ENCODE assay signal across 1 cellular context in the genomic region with DNA sequence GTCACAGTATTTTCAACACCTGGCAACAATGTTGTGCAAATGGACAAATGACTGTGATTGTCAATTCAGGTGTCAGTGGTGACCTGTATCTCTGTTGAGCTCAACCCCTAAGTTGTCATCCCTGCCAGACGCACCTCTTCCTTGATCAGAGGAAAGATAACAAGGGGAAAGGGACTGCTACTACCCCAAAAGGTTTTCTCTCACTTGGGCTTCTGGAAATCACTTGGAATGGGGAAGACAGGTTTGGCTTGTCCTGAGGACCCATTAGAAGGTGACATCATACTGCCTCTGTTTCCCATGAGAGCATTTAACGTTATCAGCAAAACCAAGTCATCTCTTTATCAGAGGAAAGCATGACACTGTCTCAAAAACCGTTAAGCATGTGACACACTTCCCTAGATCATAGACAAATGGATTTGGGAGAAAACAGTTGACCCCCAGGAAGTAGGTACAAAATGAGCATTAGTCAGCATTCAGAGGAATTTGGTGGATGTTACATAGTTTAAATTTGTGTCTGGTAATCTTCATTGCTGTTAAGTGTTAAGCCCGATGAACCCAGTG.
TF ChIP-seq lines count a peak whose summit lies in the region.

No MANE protein-coding gene starts in this region.

TF ChIP-seq in GM23338, 12 proteins besides CTCF, POLR2A, EP300 and RAD21 (continued from another document):
- TF ChIP-seq ETS1 (IDR thresholded peaks at IDR 0.05) (no peak), ZNF114 (CRISPR knock-in tag; IDR thresholded peaks at IDR 0.05) (no peak), STAT1 (IDR thresholded peaks at IDR 0.05; ENCODE audit: unreplicated experiment) (no peak), EZH2phosphoT487 (IDR thresholded peaks at IDR 0.05; ENCODE audit: unreplicated experiment) (no peak), CREB1 (CRISPR knock-in tag; IDR thresholded peaks at IDR 0.05; ENCODE audit: low read depth) (no peak), POLR2AphosphoS5 (IDR thresholded peaks at IDR 0.05; ENCODE audit: low read depth) (no peak), EZH2 (IDR thresholded peaks at IDR 0.05; ENCODE audit: low read depth, unreplicated experiment) (no peak), ZNF331 (CRISPR knock-in tag; IDR thresholded peaks at IDR 0.05; ENCODE audit: low read depth) (no peak)
- TF ChIP-seq, protein P1, sequence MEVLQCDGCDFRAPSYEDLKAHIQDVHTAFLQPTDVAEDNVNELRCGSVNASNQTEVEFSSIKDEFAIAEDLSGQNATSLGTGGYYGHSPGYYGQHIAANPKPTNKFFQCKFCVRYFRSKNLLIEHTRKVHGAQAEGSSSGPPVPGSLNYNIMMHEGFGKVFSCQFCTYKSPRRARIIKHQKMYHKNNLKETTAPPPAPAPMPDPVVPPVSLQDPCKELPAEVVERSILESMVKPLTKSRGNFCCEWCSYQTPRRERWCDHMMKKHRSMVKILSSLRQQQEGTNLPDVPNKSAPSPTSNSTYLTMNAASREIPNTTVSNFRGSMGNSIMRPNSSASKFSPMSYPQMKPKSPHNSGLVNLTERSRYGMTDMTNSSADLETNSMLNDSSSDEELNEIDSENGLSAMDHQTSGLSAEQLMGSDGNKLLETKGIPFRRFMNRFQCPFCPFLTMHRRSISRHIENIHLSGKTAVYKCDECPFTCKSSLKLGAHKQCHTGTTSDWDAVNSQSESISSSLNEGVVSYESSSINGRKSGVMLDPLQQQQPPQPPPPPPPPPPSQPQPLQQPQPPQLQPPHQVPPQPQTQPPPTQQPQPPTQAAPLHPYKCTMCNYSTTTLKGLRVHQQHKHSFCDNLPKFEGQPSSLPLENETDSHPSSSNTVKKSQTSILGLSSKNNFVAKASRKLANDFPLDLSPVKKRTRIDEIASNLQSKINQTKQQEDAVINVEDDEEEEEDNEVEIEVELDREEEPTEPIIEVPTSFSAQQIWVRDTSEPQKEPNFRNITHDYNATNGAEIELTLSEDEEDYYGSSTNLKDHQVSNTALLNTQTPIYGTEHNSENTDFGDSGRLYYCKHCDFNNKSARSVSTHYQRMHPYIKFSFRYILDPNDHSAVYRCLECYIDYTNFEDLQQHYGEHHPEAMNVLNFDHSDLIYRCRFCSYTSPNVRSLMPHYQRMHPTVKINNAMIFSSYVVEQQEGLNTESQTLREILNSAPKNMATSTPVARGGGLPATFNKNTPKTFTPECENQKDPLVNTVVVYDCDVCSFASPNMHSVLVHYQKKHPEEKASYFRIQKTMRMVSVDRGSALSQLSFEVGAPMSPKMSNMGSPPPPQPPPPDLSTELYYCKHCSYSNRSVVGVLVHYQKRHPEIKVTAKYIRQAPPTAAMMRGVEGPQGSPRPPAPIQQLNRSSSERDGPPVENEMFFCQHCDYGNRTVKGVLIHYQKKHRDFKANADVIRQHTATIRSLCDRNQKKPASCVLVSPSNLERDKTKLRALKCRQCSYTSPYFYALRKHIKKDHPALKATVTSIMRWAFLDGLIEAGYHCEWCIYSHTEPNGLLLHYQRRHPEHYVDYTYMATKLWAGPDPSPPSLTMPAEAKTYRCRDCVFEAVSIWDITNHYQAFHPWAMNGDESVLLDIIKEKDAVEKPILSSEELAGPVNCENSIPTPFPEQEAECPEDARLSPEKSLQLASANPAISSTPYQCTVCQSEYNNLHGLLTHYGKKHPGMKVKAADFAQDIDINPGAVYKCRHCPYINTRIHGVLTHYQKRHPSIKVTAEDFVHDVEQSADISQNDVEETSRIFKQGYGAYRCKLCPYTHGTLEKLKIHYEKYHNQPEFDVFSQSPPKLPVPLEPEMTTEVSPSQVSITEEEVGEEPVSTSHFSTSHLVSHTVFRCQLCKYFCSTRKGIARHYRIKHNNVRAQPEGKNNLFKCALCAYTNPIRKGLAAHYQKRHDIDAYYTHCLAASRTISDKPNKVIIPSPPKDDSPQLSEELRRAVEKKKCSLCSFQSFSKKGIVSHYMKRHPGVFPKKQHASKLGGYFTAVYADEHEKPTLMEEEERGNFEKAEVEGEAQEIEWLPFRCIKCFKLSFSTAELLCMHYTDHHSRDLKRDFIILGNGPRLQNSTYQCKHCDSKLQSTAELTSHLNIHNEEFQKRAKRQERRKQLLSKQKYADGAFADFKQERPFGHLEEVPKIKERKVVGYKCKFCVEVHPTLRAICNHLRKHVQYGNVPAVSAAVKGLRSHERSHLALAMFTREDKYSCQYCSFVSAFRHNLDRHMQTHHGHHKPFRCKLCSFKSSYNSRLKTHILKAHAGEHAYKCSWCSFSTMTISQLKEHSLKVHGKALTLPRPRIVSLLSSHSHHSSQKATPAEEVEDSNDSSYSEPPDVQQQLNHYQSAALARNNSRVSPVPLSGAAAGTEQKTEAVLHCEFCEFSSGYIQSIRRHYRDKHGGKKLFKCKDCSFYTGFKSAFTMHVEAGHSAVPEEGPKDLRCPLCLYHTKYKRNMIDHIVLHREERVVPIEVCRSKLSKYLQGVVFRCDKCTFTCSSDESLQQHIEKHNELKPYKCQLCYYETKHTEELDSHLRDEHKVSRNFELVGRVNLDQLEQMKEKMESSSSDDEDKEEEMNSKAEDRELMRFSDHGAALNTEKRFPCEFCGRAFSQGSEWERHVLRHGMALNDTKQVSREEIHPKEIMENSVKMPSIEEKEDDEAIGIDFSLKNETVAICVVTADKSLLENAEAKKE (CRISPR knock-in tag; IDR thresholded peaks at IDR 0.05) = no peak
